Comparison of ENCODE assay signal across 8 cellular contexts in the genomic region with DNA sequence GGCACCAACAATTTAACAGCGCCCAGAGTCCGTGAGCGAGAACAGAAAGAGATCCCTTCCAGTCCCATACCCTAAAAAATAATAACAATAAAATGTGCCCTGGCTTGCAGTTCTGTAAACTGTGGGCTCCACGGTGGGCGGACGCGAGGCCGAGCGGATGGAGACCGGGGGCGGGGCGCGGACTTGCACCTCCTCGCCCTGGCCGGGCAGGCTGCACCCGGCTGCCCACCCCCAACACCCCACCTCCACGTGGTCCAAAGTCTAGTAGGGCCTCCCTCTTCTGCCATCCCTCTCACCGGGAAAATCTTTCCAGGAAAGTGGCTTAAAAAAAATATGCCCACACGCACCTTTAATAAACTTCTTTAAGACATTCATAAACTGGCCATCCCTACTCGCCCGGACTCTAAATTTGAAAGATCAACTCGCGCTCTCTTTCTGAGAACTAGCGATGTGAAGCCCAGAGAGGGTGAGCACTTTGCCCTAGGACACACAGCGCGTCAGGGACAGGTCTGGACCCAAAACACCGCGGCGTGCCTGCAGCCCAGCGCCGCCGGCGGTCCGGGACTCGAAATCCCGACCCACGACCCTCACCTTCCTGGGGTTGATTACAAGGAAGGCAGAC. TPM values are rescaled to one million over a fixed set of nuclear protein-coding genes. Genes with fewer than 3 reads are reported as not detected.
DNase-seq lines count a peak whose midpoint lies in the region; ATAC-seq and TF ChIP-seq lines count a peak whose summit lies in the region.

No MANE protein-coding gene starts in this region.

- peak overlapping the region in 57 of 59 donors; percentile 16 to 72 (median 44) for H3K4me3 ChIP-seq in dorsolateral prefrontal cortex
- H3K4me3 ChIP-seq in osteoblast (ENCODE audit: insufficient read depth, low read length), result peak overlapping the region; percentile 54

- ATAC-seq in GM19324 (IDR thresholded peaks at IDR 0.05; ENCODE audit: low FRiP score, unreplicated experiment), result no peak

- TF ChIP-seq CTCF in dorsolateral prefrontal cortex (IDR thresholded peaks at IDR 0.05 in 54 of 56, conservative IDR thresholded peaks at IDR 0.05 in 2 of 56; ENCODE audit: low read depth in 1 of 56, partially characterized antibody in 56 of 56), result no peak
- TF ChIP-seq CTCF in osteoblast (IDR thresholded peaks at IDR 0.05; ENCODE audit: extremely low read depth, low read depth, low read length), result no peak
- TF ChIP-seq CTCF in CD14-positive monocyte (IDR thresholded peaks at IDR 0.05), result no peak

- H3K4me3 Mint-ChIP-seq in CD14-positive monocyte, result peak overlapping the region in 1 of 2 donors; percentile 84

- H3K27me3 ChIP-seq in dorsolateral prefrontal cortex (peaks cover 0 to 81% (median 50%) of the 10 kb centered on the region in 45 donors), osteoblast (ENCODE audit: insufficient read depth, low read length) (peaks cover 61% of the 10 kb centered on the region)

- H3K4me2 ChIP-seq in osteoblast (ENCODE audit: insufficient read depth, low read length), result peak overlapping the region; percentile 78

- H3K4me1 ChIP-seq in osteoblast (ENCODE audit: insufficient read depth, low read length), result peaks cover 13% of the 10 kb centered on the region

- H3K79me2 ChIP-seq in osteoblast (ENCODE audit: insufficient read depth, low read length), result no peaks in the 10 kb centered on the region

- H3K36me3 Mint-ChIP-seq in CD14-positive monocyte, result peaks cover 4 to 6% of the 10 kb centered on the region in 2 donors

- DNase-seq in EL (peak; percentile 11), NCI-H345 (lab: John Stamatoyannopoulos, UW) (peak; percentile 33), dorsolateral prefrontal cortex (no peak), osteoblast (ENCODE audit: insufficient read length, low spot score, missing footprints) (peak; percentile 80), NCI-H2081 treated with DMSO at 0.1 percent for 48 hours (lab: John Stamatoyannopoulos, UW) (no peak), CD14-positive monocyte (ENCODE audit: low spot score) (no peak), CD1c-positive myeloid dendritic cell (ENCODE audit: extremely low spot score) (no peak)

- H3K36me3 ChIP-seq in osteoblast (ENCODE audit: insufficient read depth, low read length), result no peaks in the 10 kb centered on the region

- H2AFZ ChIP-seq in osteoblast (ENCODE audit: low read length), result no peak overlapping the region

- H3K4me1 Mint-ChIP-seq in CD14-positive monocyte, result peaks cover 24% of the 10 kb centered on the region

- peak overlapping the region in 11 of 59 donors; percentile 6 to 65 (median 40) for H3K27ac ChIP-seq in dorsolateral prefrontal cortex
- H3K27ac ChIP-seq in osteoblast (ENCODE audit: low read depth, low read length), result no peak overlapping the region

- H4K20me1 ChIP-seq in osteoblast (ENCODE audit: insufficient read depth, low read length), result no peaks in the 10 kb centered on the region

- H3K9me3 ChIP-seq in osteoblast (ENCODE audit: low read depth, low read length), result no peaks in the 10 kb centered on the region

- H3K9me3 Mint-ChIP-seq in CD14-positive monocyte, result peaks cover 0 to 19% (median 5%) of the 10 kb centered on the region in 7 donors

- peak overlapping the region in 1 of 7 donors; percentile 7 for H3K27ac Mint-ChIP-seq in CD14-positive monocyte

- H3K27me3 Mint-ChIP-seq in CD14-positive monocyte (ENCODE audit: low read depth in 3 of 3), result peaks cover 68 to 96% (median 72%) of the 10 kb centered on the region in 3 donors

- intact Hi-C loops in dorsolateral prefrontal cortex (cut with DNase I), result no loop called here
- intact Hi-C loops in CD14-positive monocyte (cut with micrococcal nuclease), result no loop called here

RNA-seq across cellular contexts. Expression of gene BCL11B, which starts 1.8 kb away (rescaled TPM):
- total RNA-seq in dorsolateral prefrontal cortex (10 to 100 TPM in 75 of 120 experiments, 1 to 10 TPM in 45; 3.3 to 16.0 (median 10.5) TPM), osteoblast (0.36 and 0.88 TPM in 2 replicates)
- polyA plus RNA-seq in CD14-positive monocyte, result not detected

Comparison
In these comparisons a context has a peak if more than half of its experiments do, and no peak if none do; other contexts are left out.
1. DNase-seq: peak in EL (single experiment), NCI-H345 (single experiment) and osteoblast (single experiment); none in dorsolateral prefrontal cortex (0 of 10), NCI-H2081 treated with DMSO at 0.1 percent for 48 hours (single experiment), CD14-positive monocyte (single experiment) and CD1c-positive myeloid dendritic cell (single experiment).